ENCODE assay signal across 8 cellular contexts in the genomic region with DNA sequence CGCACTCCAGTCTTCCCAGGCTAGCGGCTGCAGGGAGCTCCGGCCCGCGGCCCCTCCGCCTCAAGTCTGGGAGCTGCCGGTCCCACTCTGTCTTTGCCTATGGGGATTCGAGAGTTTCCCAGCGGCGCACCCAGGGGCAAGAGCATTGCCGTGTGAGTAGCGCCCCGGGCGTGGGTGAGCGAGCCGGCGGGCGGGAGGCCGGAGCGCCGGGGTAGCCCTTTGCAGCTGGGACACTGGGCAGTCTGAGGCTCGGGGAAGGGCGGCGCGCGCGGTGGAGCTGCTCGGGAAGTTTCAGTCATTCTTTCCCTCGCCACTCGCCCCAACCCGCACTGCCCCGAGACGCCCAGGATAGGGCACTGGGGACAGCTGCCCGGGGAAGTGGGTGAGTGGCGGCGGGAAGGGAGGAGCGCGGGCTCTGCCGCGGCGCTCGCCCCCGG. TPM values are rescaled to one million over a fixed set of nuclear protein-coding genes. Genes with fewer than 3 reads are reported as not detected.
DNase-seq lines count a peak whose midpoint lies in the region; ATAC-seq and TF ChIP-seq lines count a peak whose summit lies in the region.
"Had no signal": no experiment of that assay in that cellular context is flagged by ENCODE, and none has a peak within 500 bp of the region (broad histone marks: within the 10 kb centered on the region; RNA-seq: fewer than 3 reads in every experiment).

No MANE protein-coding gene starts in this region.

- H3K9me3 ChIP-seq in HUES48 (ENCODE audit: control insufficient read depth, insufficient read depth, low read length) = no peaks in the 10 kb centered on the region

- no peak overlapping the region for H3K27ac Mint-ChIP-seq in stimulated activated naive CD8-positive, alpha-beta T cell treated with anti-CD3 and anti-CD28 coated beads, Interleukin-15, amount 100 ng/mL, for 72 hours
- H3K27ac Mint-ChIP-seq: activated T-cell treated with anti-CD3 and anti-CD28 coated beads, Interleukin-2, amount 50 U/mL, for 72 hours had no signal

- H3K27me3 ChIP-seq in HUES48 (ENCODE audit: control insufficient read depth, insufficient read depth, low read length) = peaks cover 59% of the 10 kb centered on the region

- peaks cover 0 to 4% of the 10 kb centered on the region in 2 donors for H3K9me3 Mint-ChIP-seq in stimulated activated naive CD8-positive, alpha-beta T cell treated with anti-CD3 and anti-CD28 coated beads, Interleukin-15, amount 100 ng/mL, for 72 hours

- in situ Hi-C loops in astrocyte of the spinal cord (cut with HindIII; ENCODE audit: low sequenced_read_pairs) = no loop called here

- H3K36me3 ChIP-seq in HUES48 (ENCODE audit: control insufficient read depth, insufficient read depth, low read length) = no peaks in the 10 kb centered on the region

- H3K9ac ChIP-seq in HUES48 (ENCODE audit: low read depth, low read length) = peak overlapping the region; percentile 58; the same call in 1 of the 2 replicates

- peak overlapping the region; percentile 69 for H3K4me3 ChIP-seq in HUES48 (ENCODE audit: low read depth, low read length)
- peak overlapping the region; percentile 42 for H3K4me3 ChIP-seq in astrocyte of the spinal cord (ENCODE audit: low read depth, low read length)

- peaks cover 15% of the 10 kb centered on the region for H3K4me1 Mint-ChIP-seq in stimulated activated naive CD8-positive, alpha-beta T cell treated with anti-CD3 and anti-CD28 coated beads, Interleukin-15, amount 100 ng/mL, for 72 hours

- H3K4me1 ChIP-seq in HUES48 (ENCODE audit: control insufficient read depth, insufficient read depth, low read length) = no peaks in the 10 kb centered on the region

- no peak overlapping the region for H3K4me3 Mint-ChIP-seq in stimulated activated naive CD8-positive, alpha-beta T cell treated with anti-CD3 and anti-CD28 coated beads, Interleukin-15, amount 100 ng/mL, for 72 hours

- DNase-seq in astrocyte of the spinal cord (ENCODE audit: low read depth, low spot score) = peak; percentile 28
- DNase-seq in iPS-NIHi11 (ENCODE audit: low spot score) = peak; percentile 69
- DNase-seq in stimulated activated naive CD8-positive, alpha-beta T cell treated with anti-CD3 and anti-CD28 coated beads, Interleukin-15, amount 100 ng/mL, for 72 hours = no peak
- DNase-seq in NCI-H226 = no peak
- no peak for DNase-seq in mesenteric fat pad (ENCODE audit: low spot score)

- H3K27me3 Mint-ChIP-seq in stimulated activated naive CD8-positive, alpha-beta T cell treated with anti-CD3 and anti-CD28 coated beads, Interleukin-15, amount 100 ng/mL, for 72 hours = peaks cover 84% of the 10 kb centered on the region

- ATAC-seq in stimulated activated naive CD8-positive, alpha-beta T cell treated with anti-CD3 and anti-CD28 coated beads, Interleukin-15, amount 100 ng/mL, for 72 hours = peak; percentile 23
- no peak for ATAC-seq in GM19328 (IDR thresholded peaks at IDR 0.05; ENCODE audit: unreplicated experiment)

- TF ChIP-seq CTCF in astrocyte of the spinal cord (IDR thresholded peaks at IDR 0.05; ENCODE audit: low read depth, low read length) = no peak

- no peak overlapping the region for H3K27ac ChIP-seq in HUES48 (ENCODE audit: low read depth, low read length)

RNA-seq across cellular contexts. Expression of gene SLC35F3, which starts 0.5 kb away (rescaled TPM):
- not detected for total RNA-seq in mesenteric fat pad

Comparison
In these comparisons a context has a peak if more than half of its experiments do, and no peak if none do; other contexts are left out.
1. DNase-seq: peak in astrocyte of the spinal cord (single experiment) and iPS-NIHi11 (single experiment); none in stimulated activated naive CD8-positive, alpha-beta T cell treated with anti-CD3 and anti-CD28 coated beads, Interleukin-15, amount 100 ng/mL, for 72 hours (0 of 2), NCI-H226 (single experiment) and mesenteric fat pad (single experiment).